ENCODE assay signal across 10 cellular contexts in genomic region chr1:160640359-160641123, GRCh38. TPM values are rescaled to one million over a fixed set of nuclear protein-coding genes. Genes with fewer than 3 reads are reported as not detected.
DNase-seq lines count a peak whose midpoint lies in the region; ATAC-seq and TF ChIP-seq lines count a peak whose summit lies in the region.
"Had no signal": no experiment of that assay in that cellular context is flagged by ENCODE, and none has a peak within 500 bp of the region (broad histone marks: within the 10 kb centered on the region; RNA-seq: fewer than 3 reads in every experiment).

No MANE protein-coding gene starts in this region.

- peaks cover 15% of the 10 kb centered on the region for H3K4me1 ChIP-seq in endodermal cell (ENCODE audit: control insufficient read depth, insufficient read depth, low read length)

- H3K27me3 ChIP-seq in endodermal cell (ENCODE audit: control insufficient read depth, insufficient read depth, low read length, poor library complexity, severe bottlenecking) = no peaks in the 10 kb centered on the region
- H3K27me3 ChIP-seq: esophagus squamous epithelium had no signal

- no peak for TF ChIP-seq CTCF in NB4 (IDR thresholded peaks at IDR 0.05; ENCODE audit: low read depth, low read length)
- TF ChIP-seq CTCF in endodermal cell (conservative IDR thresholded peaks at IDR 0.05) = no peak

- H3K36me3 Mint-ChIP-seq in activated T-cell treated with anti-CD3 and anti-CD28 coated beads, Interleukin-2, amount 50 U/mL, for 72 hours (ENCODE audit: insufficient read depth in 2 of 2) = peaks cover 39 to 54% of the 10 kb centered on the region in 2 donors
- H3K36me3 Mint-ChIP-seq in stimulated activated naive CD8-positive, alpha-beta T cell treated with anti-CD3 and anti-CD28 coated beads, Interleukin-15, Interleukin-2, amounts not matched to agents 100 ng/mL and 50 ng/mL, for 24 hours (ENCODE audit: low read depth) = peaks cover 92% of the 10 kb centered on the region
- H3K36me3 Mint-ChIP-seq in endodermal cell (ENCODE audit: low read depth) = no peaks in the 10 kb centered on the region

- H3K27me3 Mint-ChIP-seq in activated T-cell treated with anti-CD3 and anti-CD28 coated beads, Interleukin-2, amount 50 U/mL, for 72 hours (ENCODE audit: low read depth) = no peaks in the 10 kb centered on the region
- no peaks in the 10 kb centered on the region for H3K27me3 Mint-ChIP-seq in stimulated activated naive CD8-positive, alpha-beta T cell treated with anti-CD3 and anti-CD28 coated beads, Interleukin-15, Interleukin-2, amounts not matched to agents 100 ng/mL and 50 ng/mL, for 24 hours
- no peaks in the 10 kb centered on the region for H3K27me3 Mint-ChIP-seq in endodermal cell (ENCODE audit: insufficient read depth)

- peak; percentile 83 to 87 for ATAC-seq in activated T-cell treated with anti-CD3 and anti-CD28 coated beads, Interleukin-2, amount 50 U/mL, for 72 hours (replicated peaks in 1 of 2)
- ATAC-seq in GM19328 (IDR thresholded peaks at IDR 0.05; ENCODE audit: unreplicated experiment) (no peak), HG03280 (IDR thresholded peaks at IDR 0.05; ENCODE audit: unreplicated experiment) (no peak)

- peaks cover 93% of the 10 kb centered on the region for H3K4me1 Mint-ChIP-seq in activated T-cell treated with anti-CD3 and anti-CD28 coated beads, Interleukin-2, amount 50 U/mL, for 72 hours (ENCODE audit: low read depth)
- peaks cover 89% of the 10 kb centered on the region for H3K4me1 Mint-ChIP-seq in stimulated activated naive CD8-positive, alpha-beta T cell treated with anti-CD3 and anti-CD28 coated beads, Interleukin-15, Interleukin-2, amounts not matched to agents 100 ng/mL and 50 ng/mL, for 24 hours (ENCODE audit: low read depth)
- peaks cover 42% of the 10 kb centered on the region for H3K4me1 Mint-ChIP-seq in endodermal cell

- no peak for TF ChIP-seq POLR2A in NB4 (IDR thresholded peaks at IDR 0.05; ENCODE audit: extremely low read depth, insufficient read length)

- no peak overlapping the region for H3K9ac ChIP-seq in endodermal cell (ENCODE audit: extremely low read depth, low read length, poor library complexity, severe bottlenecking)

- no peaks in the 10 kb centered on the region for H3K36me3 ChIP-seq in endodermal cell (ENCODE audit: control insufficient read depth, insufficient read depth, low read length)
- H3K36me3 ChIP-seq: esophagus squamous epithelium had no signal

- no peaks in the 10 kb centered on the region for H3K9me3 ChIP-seq in endodermal cell (ENCODE audit: control insufficient read depth, low read length)
- H3K9me3 ChIP-seq: esophagus squamous epithelium had no signal

- H3K27ac ChIP-seq in endodermal cell (ENCODE audit: low read depth, low read length) = no peak overlapping the region
- H3K27ac ChIP-seq: RWPE1 had no signal

- WGBS in endodermal cell (ENCODE audit: insufficient coverage in 1 of 2, insufficient read length in 1 of 2), 2 experiments = 92 to 100% methylated on average over 1 to 2 of the region's 2 CpGs

- peak overlapping the region; percentile 100 for H3K27ac Mint-ChIP-seq in activated T-cell treated with anti-CD3 and anti-CD28 coated beads, Interleukin-2, amount 50 U/mL, for 72 hours
- peak overlapping the region; percentile 100 for H3K27ac Mint-ChIP-seq in stimulated activated naive CD8-positive, alpha-beta T cell treated with anti-CD3 and anti-CD28 coated beads, Interleukin-15, Interleukin-2, amounts not matched to agents 100 ng/mL and 50 ng/mL, for 24 hours
- no peak overlapping the region for H3K27ac Mint-ChIP-seq in endodermal cell

- DNase-seq in activated T-cell treated with anti-CD3 and anti-CD28 coated beads, Interleukin-2, amount 50 U/mL, for 72 hours = no peak
- DNase-seq in activated T-cell treated with anti-CD3 and anti-CD28 coated beads for 4 hours (no peak), NB4 (ENCODE audit: low read depth) (peak; percentile 74), amniotic epithelial cell (ENCODE audit: low read depth) (peak; percentile 72), endodermal cell (no peak)
- DNase-seq: esophagus squamous epithelium had no signal

- H3K4me3 Mint-ChIP-seq in activated T-cell treated with anti-CD3 and anti-CD28 coated beads, Interleukin-2, amount 50 U/mL, for 72 hours = peak overlapping the region; percentile 98 to 99
- peak overlapping the region; percentile 96 for H3K4me3 Mint-ChIP-seq in stimulated activated naive CD8-positive, alpha-beta T cell treated with anti-CD3 and anti-CD28 coated beads, Interleukin-15, Interleukin-2, amounts not matched to agents 100 ng/mL and 50 ng/mL, for 24 hours
- H3K4me3 Mint-ChIP-seq in endodermal cell = no peak overlapping the region

- H3K4me3 ChIP-seq in NB4 (ENCODE audit: low read depth, low read length) = no peak overlapping the region
- no peak overlapping the region for H3K4me3 ChIP-seq in endodermal cell (ENCODE audit: low read length)
- H3K4me3 ChIP-seq: esophagus squamous epithelium had no signal

- no peaks in the 10 kb centered on the region for H3K9me3 Mint-ChIP-seq in activated T-cell treated with anti-CD3 and anti-CD28 coated beads, Interleukin-2, amount 50 U/mL, for 72 hours
- H3K9me3 Mint-ChIP-seq in stimulated activated naive CD8-positive, alpha-beta T cell treated with anti-CD3 and anti-CD28 coated beads, Interleukin-15, Interleukin-2, amounts not matched to agents 100 ng/mL and 50 ng/mL, for 24 hours = no peaks in the 10 kb centered on the region
- no peaks in the 10 kb centered on the region for H3K9me3 Mint-ChIP-seq in endodermal cell

RNA-seq across cellular contexts. Expression of gene SLAMF1, which starts 6.3 kb away (rescaled TPM):
- 100 to 1,000 TPM in 1 of 2 donors, 10 to 100 TPM in 1; 81.4 to 134 TPM for total RNA-seq in activated T-cell treated with anti-CD3 and anti-CD28 coated beads, Interleukin-2, amount 50 U/mL, for 72 hours
- not detected for total RNA-seq in endodermal cell
- not detected for polyA plus RNA-seq in endodermal cell (2013, experiment 1 of 2)
- not detected for polyA plus RNA-seq in endodermal cell (2013, experiment 2 of 2)

Comparison
In these comparisons a context has a peak if more than half of its experiments do, and no peak if none do; other contexts are left out.
1. ATAC-seq: peak in activated T-cell treated with anti-CD3 and anti-CD28 coated beads, Interleukin-2, amount 50 U/mL, for 72 hours (2 of 2); none in GM19328 (single experiment) and HG03280 (single experiment).
2. DNase-seq: peak in NB4 (single experiment) and amniotic epithelial cell (single experiment); none in activated T-cell treated with anti-CD3 and anti-CD28 coated beads, Interleukin-2, amount 50 U/mL, for 72 hours (0 of 2), activated T-cell treated with anti-CD3 and anti-CD28 coated beads for 4 hours (single experiment) and endodermal cell (single experiment).
3. RNA of gene SLAMF1, which starts 6.3 kb away (total RNA-seq): 81.4 to 134 TPM in activated T-cell treated with anti-CD3 and anti-CD28 coated beads, Interleukin-2, amount 50 U/mL, for 72 hours; not detected in endodermal cell; every median in the first group is over 10 times any median in the second.